21 cellular contexts compared by ENCODE assay signal in genomic region chr11:7056828-7057513, GRCh38. TPM values are rescaled to one million over a fixed set of nuclear protein-coding genes. Genes with fewer than 3 reads are reported as not detected.
"Had no signal": no experiment of that assay in that cellular context is flagged by ENCODE, and none has a peak within 500 bp of the region (broad histone marks: within the 10 kb centered on the region; RNA-seq: fewer than 3 reads in every experiment).

No MANE protein-coding gene starts in this region.

- ATAC-seq: activated CD4-positive, alpha-beta T cell treated with anti-CD3 and anti-CD28 coated beads for 36 hours; activated naive CD8-positive, alpha-beta T cell treated with anti-CD3 and anti-CD28 coated beads, Interleukin-2, amount 50 U/mL, for 24 hours; effector memory CD8-positive, alpha-beta T cell; natural killer cell; psoas muscle had no signal

- H3K9me3 ChIP-seq: psoas muscle, suprapubic skin, upper lobe of left lung had no signal

- H3K27me3 ChIP-seq: suprapubic skin, upper lobe of left lung had no signal

- H3K4me3 ChIP-seq: psoas muscle, suprapubic skin, upper lobe of left lung had no signal

- DNase-seq: activated CD4-positive, alpha-beta memory T cell treated with anti-CD3 and anti-CD28 coated beads, Interleukin-2, amount 10 ng/mL, durations not matched to agents 7 days and 5 days; activated CD4-positive, alpha-beta T cell treated with anti-CD3 and anti-CD28 coated beads for 36 hours; activated naive CD4-positive, alpha-beta T cell treated with Interleukin-2 at 50 U/mL for 16 hours; activated naive CD8-positive, alpha-beta T cell treated with anti-CD3 and anti-CD28 coated beads, Interleukin-2, amount 50 U/mL, for 24 hours; activated T-cell treated with anti-CD3 and anti-CD28 coated beads, Interleukin-2, amount 50 U/mL, for 48 hours; central memory CD4-positive, alpha-beta T cell; effector memory CD8-positive, alpha-beta T cell; hippocampal formation; left cardiac atrium; natural killer cell; psoas muscle; stimulated activated CD4-positive, alpha-beta T cell treated with anti-CD3 and anti-CD28 coated beads, Interleukin-12 subunit alpha, Interleukin-12 subunit beta, amount 100 ng/mL, for 4 hours; stimulated activated naive CD4-positive, alpha-beta T cell treated with Interleukin-2 at 50 U/mL for 16 hours; T-helper 1 cell; upper lobe of left lung; WERI-Rb-1 had no signal

- H3K36me3 ChIP-seq: suprapubic skin, upper lobe of left lung, WERI-Rb-1 had no signal

- H3K4me1 ChIP-seq: psoas muscle, suprapubic skin, upper lobe of left lung had no signal

- H3K27ac ChIP-seq: psoas muscle, suprapubic skin, WERI-Rb-1 had no signal

RNA-seq across cellular contexts. Expression of gene RBMXL2, which starts 31.8 kb away (rescaled TPM):
- total RNA-seq: activated CD4-positive, alpha-beta memory T cell treated with anti-CD3 and anti-CD28 coated beads, Interleukin-2, amount 10 ng/mL, durations not matched to agents 7 days and 5 days; activated CD4-positive, alpha-beta T cell treated with anti-CD3 and anti-CD28 coated beads for 36 hours; epithelial cell of proximal tubule; glomerular endothelial cell; left cardiac atrium; mucosa of gallbladder; natural killer cell; osteoblast; psoas muscle; suprapubic skin had no signal

RNA-seq across cellular contexts. Expression of gene NLRP14, which starts 36.7 kb away (rescaled TPM):
- total RNA-seq: activated CD4-positive, alpha-beta memory T cell treated with anti-CD3 and anti-CD28 coated beads, Interleukin-2, amount 10 ng/mL, durations not matched to agents 7 days and 5 days; glomerular endothelial cell; left cardiac atrium; natural killer cell; suprapubic skin had no signal

RNA-seq across cellular contexts. Expression of gene ZNF214, which starts 36.8 kb away (rescaled TPM):
- total RNA-seq: activated CD4-positive, alpha-beta memory T cell treated with anti-CD3 and anti-CD28 coated beads, Interleukin-2, amount 10 ng/mL, durations not matched to agents 7 days and 5 days; activated CD4-positive, alpha-beta T cell treated with anti-CD3 and anti-CD28 coated beads for 36 hours; natural killer cell had no signal
